Comparison of ENCODE assay signal across 16 cellular contexts in genomic region chr20:36632487-36633284, GRCh38. TPM values are rescaled to one million over a fixed set of nuclear protein-coding genes. Genes with fewer than 3 reads are reported as not detected.
A peak's percentile ranks its signal among the peaks of the same experiment; 100 is the strongest.
DNase-seq lines count a peak whose midpoint lies in the region; ATAC-seq and TF ChIP-seq lines count a peak whose summit lies in the region.
"Had no signal": no experiment of that assay in that cellular context is flagged by ENCODE, and none has a peak within 500 bp of the region (broad histone marks: within the 10 kb centered on the region; RNA-seq: fewer than 3 reads in every experiment).

No MANE protein-coding gene starts in this region.

- H3K9me3 Mint-ChIP-seq in activated naive CD4-positive, alpha-beta T cell treated with anti-CD3 and anti-CD28 coated beads for 36 hours, result no peaks in the 10 kb centered on the region
- H3K9me3 Mint-ChIP-seq in stimulated activated effector memory CD8-positive, alpha-beta T cell treated with anti-CD3 and anti-CD28 coated beads, Interleukin-12 subunit alpha, Interleukin-12 subunit beta, amount 100 ng/mL, for 72 hours, result no peaks in the 10 kb centered on the region

- no peaks in the 10 kb centered on the region for H3K36me3 ChIP-seq in WERI-Rb-1
- no peaks in the 10 kb centered on the region for H3K36me3 ChIP-seq in hepatocyte (replicated peaks; ENCODE audit: insufficient read depth, low read depth)
- H3K36me3 ChIP-seq: tibial nerve had no signal

- H3K36me3 Mint-ChIP-seq in activated naive CD4-positive, alpha-beta T cell treated with anti-CD3 and anti-CD28 coated beads for 36 hours (ENCODE audit: low read depth), result peaks cover 39% of the 10 kb centered on the region
- peaks cover 100% of the 10 kb centered on the region for H3K36me3 Mint-ChIP-seq in stimulated activated effector memory CD8-positive, alpha-beta T cell treated with anti-CD3 and anti-CD28 coated beads, Interleukin-12 subunit alpha, Interleukin-12 subunit beta, amount 100 ng/mL, for 72 hours

- no peaks in the 10 kb centered on the region for H4K20me1 ChIP-seq in hepatocyte (ENCODE audit: insufficient read depth, poor library complexity, severe bottlenecking)

- CTCF ChIA-PET in activated naive CD4-positive, alpha-beta T cell treated with anti-CD3 and anti-CD28 coated beads for 36 hours (lab: Charles Lee), result interaction anchor here (1.0 to 1.2 kb wide), 2 partner anchors 12 to 231 kb away, joined by 3 to 4 read pairs; a partner anchor contains a TSS
- CTCF ChIA-PET in GM10248 (lab: Yijun Ruan, JAX), result interaction anchor here (1.0 to 1.6 kb wide), 5 partner anchors 9 to 81 kb away, joined by 3 to 4 read pairs (median 3); no protein-coding TSS in a partner anchor

- no peaks in the 10 kb centered on the region for H3K27me3 Mint-ChIP-seq in activated naive CD4-positive, alpha-beta T cell treated with anti-CD3 and anti-CD28 coated beads for 36 hours (ENCODE audit: low read depth)

- H3K4me1 ChIP-seq in hepatocyte (ENCODE audit: insufficient read depth), result no peaks in the 10 kb centered on the region
- H3K4me1 ChIP-seq: tibial nerve had no signal

- peaks cover 31% of the 10 kb centered on the region for H3K4me1 Mint-ChIP-seq in activated naive CD4-positive, alpha-beta T cell treated with anti-CD3 and anti-CD28 coated beads for 36 hours (ENCODE audit: low read depth)
- peaks cover 56% of the 10 kb centered on the region for H3K4me1 Mint-ChIP-seq in stimulated activated effector memory CD8-positive, alpha-beta T cell treated with anti-CD3 and anti-CD28 coated beads, Interleukin-12 subunit alpha, Interleukin-12 subunit beta, amount 100 ng/mL, for 72 hours

- intact Hi-C loops in activated naive CD4-positive, alpha-beta T cell treated with anti-CD3 and anti-CD28 coated beads for 36 hours (cut with micrococcal nuclease), result no loop called here

- no peak overlapping the region for H3K4me2 ChIP-seq in hepatocyte

- no peaks in the 10 kb centered on the region for H3K9me2 ChIP-seq in hepatocyte (replicated peaks; ENCODE audit: insufficient read depth)

- DNase-seq in activated naive CD4-positive, alpha-beta T cell treated with anti-CD3 and anti-CD28 coated beads for 36 hours, result no peak
- DNase-seq in activated naive CD4-positive, alpha-beta T cell (lab: John Stamatoyannopoulos, UW), result no peak
- no peak for DNase-seq in WERI-Rb-1
- DNase-seq in hepatocyte (ENCODE audit: low spot score), result peak; percentile 25
- no peak for DNase-seq in stimulated activated effector memory CD8-positive, alpha-beta T cell treated with anti-CD3 and anti-CD28 coated beads, Interleukin-12 subunit alpha, Interleukin-12 subunit beta, amount 100 ng/mL, for 72 hours (ENCODE audit: low spot score in 2 of 2)
- no peak for DNase-seq in GM10248 (ENCODE audit: extremely low spot score)
- DNase-seq: activated CD4-positive, CD25-positive, alpha-beta regulatory T cell treated with anti-CD3 and anti-CD28 coated beads, Interleukin-2, amount 50 U/mL, for 72 hours; dorsolateral prefrontal cortex; NCI-H774; stimulated activated CD4-positive, alpha-beta T cell treated with anti-CD3 and anti-CD28 coated beads, Interleukin-2, amount 100 ng/mL, for 48 hours; stimulated activated CD8-positive, alpha-beta memory T cell treated with anti-CD3 and anti-CD28 coated beads, Interleukin-4, amount 100 ng/mL, for 48 hours had no signal

- H3K27ac ChIP-seq in WERI-Rb-1 (no peak overlapping the region), hepatocyte (no peak overlapping the region)
- H3K27ac ChIP-seq: dorsolateral prefrontal cortex, tibial nerve had no signal

- H2AFZ ChIP-seq in hepatocyte, result no peak overlapping the region

- peak overlapping the region; percentile 50 for H3K27ac Mint-ChIP-seq in activated naive CD4-positive, alpha-beta T cell treated with anti-CD3 and anti-CD28 coated beads for 36 hours
- H3K27ac Mint-ChIP-seq in stimulated activated effector memory CD8-positive, alpha-beta T cell treated with anti-CD3 and anti-CD28 coated beads, Interleukin-12 subunit alpha, Interleukin-12 subunit beta, amount 100 ng/mL, for 72 hours, result peak overlapping the region; percentile 88

- ATAC-seq in stimulated activated effector memory CD8-positive, alpha-beta T cell treated with anti-CD3 and anti-CD28 coated beads, Interleukin-12 subunit alpha, Interleukin-12 subunit beta, amount 100 ng/mL, for 72 hours, result no peak
- ATAC-seq in GM21723 (IDR thresholded peaks at IDR 0.05; ENCODE audit: unreplicated experiment) (no peak), GM21737 (IDR thresholded peaks at IDR 0.05; ENCODE audit: unreplicated experiment) (no peak)
- ATAC-seq: sciatic nerve had no signal

- no peaks in the 10 kb centered on the region for H3K79me2 ChIP-seq in hepatocyte

- H3K27me3 ChIP-seq in WERI-Rb-1 (ENCODE audit: insufficient read depth, low read depth, severe bottlenecking) (no peaks in the 10 kb centered on the region), hepatocyte (no peaks in the 10 kb centered on the region)
- H3K27me3 ChIP-seq: dorsolateral prefrontal cortex, tibial nerve had no signal

- no peak overlapping the region for H3K4me3 ChIP-seq in WERI-Rb-1 (ENCODE audit: low read depth, low read length)
- H3K4me3 ChIP-seq in hepatocyte, result no peak overlapping the region
- H3K4me3 ChIP-seq: dorsolateral prefrontal cortex, tibial nerve had no signal

- H3K9me3 ChIP-seq in WERI-Rb-1 (ENCODE audit: severe bottlenecking) (no peaks in the 10 kb centered on the region), hepatocyte (ENCODE audit: low read depth) (no peaks in the 10 kb centered on the region)
- H3K9me3 ChIP-seq: tibial nerve had no signal

- POLR2A ChIA-PET in GM10248 (lab: Yijun Ruan, JAX), result no interaction called here

- no peak overlapping the region for H3K4me3 Mint-ChIP-seq in activated naive CD4-positive, alpha-beta T cell treated with anti-CD3 and anti-CD28 coated beads for 36 hours
- H3K4me3 Mint-ChIP-seq in stimulated activated effector memory CD8-positive, alpha-beta T cell treated with anti-CD3 and anti-CD28 coated beads, Interleukin-12 subunit alpha, Interleukin-12 subunit beta, amount 100 ng/mL, for 72 hours, result no peak overlapping the region

- TF ChIP-seq CTCF in WERI-Rb-1 (IDR thresholded peaks at IDR 0.05; ENCODE audit: low read depth, low read length) (0 out of 2 replicates have a peak, but pooled peaks have one; percentile 1), hepatocyte (IDR thresholded peaks at IDR 0.05; ENCODE audit: poor library complexity) (no peak), GM10248 (IDR thresholded peaks at IDR 0.05; ENCODE audit: control extremely low read depth, extremely low read depth, low read depth, missing control alignments) (no peak)

- 67% methylated on average over 14 of the region's 14 CpGs for WGBS in hepatocyte (ENCODE audit: low lambda C conversion rate, missing lambda C conversion rate)

RNA-seq across cellular contexts. Expression of gene SLA2, which starts 13.3 kb away (rescaled TPM):
- total RNA-seq in activated naive CD4-positive, alpha-beta T cell treated with anti-CD3 and anti-CD28 coated beads for 36 hours, result 10 to 100 TPM; 44.1 TPM
- total RNA-seq in hepatocyte, result not detected in 2 replicates
- polyA plus RNA-seq in hepatocyte, result 0.15 TPM in 1 of 2 replicates, not detected in the other
- total RNA-seq: lung microvascular endothelial cell had no signal

RNA-seq across cellular contexts. Expression of gene RAB5IF, which starts 27.1 kb away (rescaled TPM):
- 10 to 100 TPM; 79.8 to 85.9 TPM for total RNA-seq in activated naive CD4-positive, alpha-beta T cell treated with anti-CD3 and anti-CD28 coated beads for 36 hours
- 130 and 134 TPM in 2 replicates for total RNA-seq in hepatocyte
- 198 and 202 TPM in 2 replicates for polyA plus RNA-seq in hepatocyte

RNA-seq across cellular contexts. Expression of gene TGIF2, which starts 59.3 kb away (rescaled TPM):
- total RNA-seq in activated naive CD4-positive, alpha-beta T cell treated with anti-CD3 and anti-CD28 coated beads for 36 hours, result 10 to 100 TPM; 32.2 to 33.6 TPM
- total RNA-seq in hepatocyte, result 27.0 and 30.6 TPM in 2 replicates
- polyA plus RNA-seq in hepatocyte, result 32.4 and 38.5 TPM in 2 replicates

Comparison
In these comparisons a context has a peak if more than half of its experiments do, and no peak if none do; other contexts are left out.
1. RNA of gene SLA2, which starts 13.3 kb away (total RNA-seq): 44.1 TPM in activated naive CD4-positive, alpha-beta T cell treated with anti-CD3 and anti-CD28 coated beads for 36 hours; not detected in hepatocyte; every median in the first group is over 10 times any median in the second.